ENCODE assay signal across 1 cellular context in genomic region chr20:31700747-31701146, GRCh38.
TF ChIP-seq lines count a peak whose summit lies in the region.

No MANE protein-coding gene starts in this region.

TF ChIP-seq in HCT116, 20 proteins besides CTCF, POLR2A, EP300 and RAD21 (continued from another document):
- TF ChIP-seq, protein P1, sequence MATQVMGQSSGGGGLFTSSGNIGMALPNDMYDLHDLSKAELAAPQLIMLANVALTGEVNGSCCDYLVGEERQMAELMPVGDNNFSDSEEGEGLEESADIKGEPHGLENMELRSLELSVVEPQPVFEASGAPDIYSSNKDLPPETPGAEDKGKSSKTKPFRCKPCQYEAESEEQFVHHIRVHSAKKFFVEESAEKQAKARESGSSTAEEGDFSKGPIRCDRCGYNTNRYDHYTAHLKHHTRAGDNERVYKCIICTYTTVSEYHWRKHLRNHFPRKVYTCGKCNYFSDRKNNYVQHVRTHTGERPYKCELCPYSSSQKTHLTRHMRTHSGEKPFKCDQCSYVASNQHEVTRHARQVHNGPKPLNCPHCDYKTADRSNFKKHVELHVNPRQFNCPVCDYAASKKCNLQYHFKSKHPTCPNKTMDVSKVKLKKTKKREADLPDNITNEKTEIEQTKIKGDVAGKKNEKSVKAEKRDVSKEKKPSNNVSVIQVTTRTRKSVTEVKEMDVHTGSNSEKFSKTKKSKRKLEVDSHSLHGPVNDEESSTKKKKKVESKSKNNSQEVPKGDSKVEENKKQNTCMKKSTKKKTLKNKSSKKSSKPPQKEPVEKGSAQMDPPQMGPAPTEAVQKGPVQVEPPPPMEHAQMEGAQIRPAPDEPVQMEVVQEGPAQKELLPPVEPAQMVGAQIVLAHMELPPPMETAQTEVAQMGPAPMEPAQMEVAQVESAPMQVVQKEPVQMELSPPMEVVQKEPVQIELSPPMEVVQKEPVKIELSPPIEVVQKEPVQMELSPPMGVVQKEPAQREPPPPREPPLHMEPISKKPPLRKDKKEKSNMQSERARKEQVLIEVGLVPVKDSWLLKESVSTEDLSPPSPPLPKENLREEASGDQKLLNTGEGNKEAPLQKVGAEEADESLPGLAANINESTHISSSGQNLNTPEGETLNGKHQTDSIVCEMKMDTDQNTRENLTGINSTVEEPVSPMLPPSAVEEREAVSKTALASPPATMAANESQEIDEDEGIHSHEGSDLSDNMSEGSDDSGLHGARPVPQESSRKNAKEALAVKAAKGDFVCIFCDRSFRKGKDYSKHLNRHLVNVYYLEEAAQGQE (IDR thresholded peaks at IDR 0.05; ENCODE audit: low read depth) = no peak
- no peak for TF ChIP-seq CEBPB (IDR thresholded peaks at IDR 0.05; ENCODE audit: low read depth)
